Comparison of ENCODE assay signal across 19 cellular contexts in the genomic region with DNA sequence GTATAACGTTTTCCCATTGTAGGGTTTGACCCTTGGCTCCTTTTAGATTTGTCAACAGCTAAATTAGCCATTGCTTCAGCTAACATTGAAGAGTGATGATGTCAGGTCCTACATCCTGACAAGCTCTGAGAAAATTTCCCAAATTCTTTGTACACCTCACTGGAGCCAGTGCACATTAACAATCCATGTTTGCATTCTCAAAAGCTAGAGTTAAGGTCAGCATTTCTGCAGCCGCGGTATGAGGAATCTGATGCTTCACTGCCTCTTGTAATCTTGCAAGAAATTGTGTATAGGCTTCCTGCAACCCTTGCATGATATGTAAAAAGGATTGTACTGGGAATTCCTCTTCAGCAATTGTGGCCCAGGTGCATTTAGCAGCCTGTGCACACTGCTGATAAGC. TPM values are rescaled to one million over a fixed set of nuclear protein-coding genes. Genes with fewer than 3 reads are reported as not detected.
"Had no signal": no experiment of that assay in that cellular context is flagged by ENCODE, and none has a peak within 500 bp of the region (broad histone marks: within the 10 kb centered on the region; RNA-seq: fewer than 3 reads in every experiment).

No MANE protein-coding gene starts in this region.

- H3K4me3 ChIP-seq: heart right ventricle, left ventricle myocardium inferior, right atrium auricular region, thoracic aorta had no signal

- H3K27me3 ChIP-seq: heart right ventricle, right atrium auricular region had no signal

- H3K4me1 ChIP-seq: right atrium auricular region had no signal

- DNase-seq: activated B cell treated with CpG ODN at 0.5 μM for 24 hours; activated CD4-positive, alpha-beta T cell treated with anti-CD3 and anti-CD28 coated beads for 36 hours; activated CD4-positive, alpha-beta T cell treated with anti-CD3 and anti-CD28 coated beads, Interleukin-2, amount 50 U/mL, for 4 hours; activated CD8-positive, alpha-beta memory T cell treated with anti-CD3 and anti-CD28 coated beads for 24 hours; activated CD8-positive, alpha-beta memory T cell treated with anti-CD3 and anti-CD28 coated beads, Interleukin-2, amount 50 U/mL, for 4 hours; activated naive CD4-positive, alpha-beta T cell; activated naive CD8-positive, alpha-beta T cell treated with anti-CD3 and anti-CD28 coated beads for 36 hours; activated T-cell treated with anti-CD3 and anti-CD28 coated beads, Interleukin-2, amount 50 U/mL, for 24 hours; cerebellar nuclear complex; heart right ventricle; left ventricle myocardium inferior; naive thymus-derived CD8-positive, alpha-beta T cell; stimulated activated CD4-positive, alpha-beta T cell treated with anti-CD3 and anti-CD28 coated beads, Interleukin-4, amount 100 ng/mL, for 24 hours; stimulated activated naive CD4-positive, alpha-beta T cell treated with Interleukin-2 at 50 U/mL for 16 hours; T1000 had no signal

- H3K9me3 ChIP-seq: heart right ventricle, left ventricle myocardium inferior, right atrium auricular region, thoracic aorta had no signal

- H3K27ac ChIP-seq: epithelial cell of prostate, heart right ventricle, left ventricle myocardium inferior, right atrium auricular region, thoracic aorta had no signal

- H3K36me3 ChIP-seq: heart right ventricle, left ventricle myocardium inferior, right atrium auricular region, thoracic aorta had no signal

- ATAC-seq: activated CD4-positive, alpha-beta T cell treated with anti-CD3 and anti-CD28 coated beads for 36 hours; heart right ventricle; naive thymus-derived CD8-positive, alpha-beta T cell had no signal

RNA-seq across cellular contexts. Expression of gene NCAM1, which starts 33.1 kb away (rescaled TPM):
- total RNA-seq: activated B cell treated with CpG ODN at 0.5 μM for 24 hours; activated T-helper 2 cell treated with anti-CD3 and anti-CD28 coated beads, Interferon-gamma antibody, Interleukin-2, Interleukin-4, amounts not matched to agents 10 μg/mL and 5 μg/mL and 100 μg/mL, durations not matched to agents 14 hours and 24 hours and 36 hours had no signal
